In the genomic region with DNA sequence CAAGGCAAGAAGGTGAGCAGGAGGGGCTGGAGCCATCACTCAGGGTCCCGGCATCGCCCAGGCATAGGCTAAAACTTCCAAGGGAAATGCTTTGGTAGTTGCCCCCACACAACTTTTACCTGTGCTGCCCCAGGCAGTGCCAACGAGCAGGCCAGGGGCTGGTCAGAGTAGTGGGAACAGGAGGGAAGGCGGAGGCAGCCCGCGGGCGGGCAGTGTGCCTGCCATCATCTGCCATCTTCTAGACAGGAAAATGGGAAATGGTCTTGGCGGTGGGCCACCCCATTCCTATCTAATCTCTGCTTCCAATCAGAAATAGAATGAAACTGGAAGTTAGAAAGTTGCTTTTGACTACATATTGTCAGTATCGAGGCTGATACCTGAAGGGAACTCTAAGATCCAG, we compare ENCODE assay signal across 9 cellular contexts.
"Had no signal": no experiment of that assay in that cellular context is flagged by ENCODE, and none has a peak within 500 bp of the region (broad histone marks: within the 10 kb centered on the region; RNA-seq: fewer than 3 reads in every experiment).

No MANE protein-coding gene starts in this region.

- H3K9me3 ChIP-seq: HAP-1 had no signal

- DNase-seq: GM23248, GOT3, H7, H9, HCEC 1CT, HFFc6 had no signal

- H3K27ac Mint-ChIP-seq: GM23338, H9, HFFc6 had no signal

- H3K9me3 Mint-ChIP-seq: GM23338, H9, HFFc6 had no signal

- H3K4me3 Mint-ChIP-seq: GM23338, H9, HFFc6 had no signal

- ATAC-seq: GM23338, HCT116 had no signal
